In the genomic region with DNA sequence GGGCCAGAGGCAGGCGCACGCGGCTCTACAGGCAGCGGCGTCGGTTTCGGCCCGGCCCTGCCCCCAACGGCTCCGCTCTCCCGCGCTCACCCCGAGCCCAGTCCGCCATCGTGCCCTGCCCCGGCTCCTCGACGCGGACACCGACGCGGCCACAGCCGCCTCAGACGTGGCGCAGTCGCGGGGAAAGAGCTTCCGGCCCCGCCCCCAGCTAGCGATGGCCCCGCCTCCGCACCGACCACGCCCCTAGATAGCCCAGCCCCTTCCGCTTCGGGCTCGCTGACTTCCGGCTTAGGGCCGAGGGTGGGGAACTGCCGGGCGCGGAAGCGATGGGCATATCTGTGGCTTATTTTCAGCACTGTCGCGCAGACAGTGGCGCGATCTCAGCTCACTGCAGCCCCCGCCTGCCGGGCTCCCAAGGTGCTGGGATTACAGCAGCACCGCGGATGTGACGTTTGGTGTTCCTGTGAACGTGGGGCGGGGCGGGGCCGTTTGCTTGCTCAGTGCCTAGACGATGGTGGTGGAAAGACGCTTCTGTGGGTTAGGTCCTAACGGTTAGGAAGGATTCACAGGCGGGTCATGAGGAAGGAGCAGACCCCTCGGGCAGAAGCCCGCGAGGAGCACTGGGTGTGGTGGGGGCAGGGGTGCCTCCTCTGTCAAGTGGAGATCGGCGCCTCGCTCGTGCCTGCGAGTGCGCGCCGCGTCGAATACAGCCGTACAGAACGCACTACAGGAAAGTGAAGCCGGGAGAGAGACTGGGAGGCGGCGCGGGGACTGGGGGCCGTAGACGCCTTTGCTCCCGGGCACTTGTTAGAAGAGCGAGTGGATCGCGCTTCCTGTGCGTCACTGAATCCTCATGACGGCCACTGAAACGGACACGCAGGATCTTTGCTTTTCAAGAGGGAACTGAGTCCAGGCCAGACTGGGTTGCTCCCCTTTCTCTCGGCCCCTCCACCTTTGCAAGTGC, we compare ENCODE assay signal across 8 cellular contexts. TPM values are rescaled to one million over a fixed set of nuclear protein-coding genes. Genes with fewer than 3 reads are reported as not detected.
DNase-seq lines count a peak whose midpoint lies in the region; ATAC-seq and TF ChIP-seq lines count a peak whose summit lies in the region.

A gene with protein sequence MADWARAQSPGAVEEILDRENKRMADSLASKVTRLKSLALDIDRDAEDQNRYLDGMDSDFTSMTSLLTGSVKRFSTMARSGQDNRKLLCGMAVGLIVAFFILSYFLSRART (minus strand): TSS at position 187 of the 964 bp plus-strand sequence. CDS start 78 bp downstream, at position 109.
RIC8A (plus strand) TSS at position 496 of the 964 bp plus-strand sequence. CDS start 1,147 bp downstream, outside the sequence.

- H3K27ac ChIP-seq in osteoblast (ENCODE audit: low read depth, low read length) (peak within 1 kb of the TSS; percentile 99), thoracic aorta (peak within 1 kb of the TSS; percentile 91 to 96)

- H2AFZ ChIP-seq in osteoblast (ENCODE audit: low read length), result peak within 1 kb of the TSS; percentile 53

- H4K20me1 ChIP-seq in osteoblast (ENCODE audit: insufficient read depth, low read length), result peaks cover 76% of the 10 kb centered on the region

- CTCF ChIA-PET in GM10248 (lab: Yijun Ruan, JAX), result interaction anchor here (0.8 to 1.7 kb wide), 7 partner anchors 9 to 241 kb away, joined by 3 to 8 read pairs (median 3); no protein-coding TSS in a partner anchor

- H3K36me3 ChIP-seq in osteoblast (ENCODE audit: insufficient read depth, low read length) (peaks cover 63% of the 10 kb centered on the region), thoracic aorta (peaks cover 35% of the 10 kb centered on the region)

- no peaks in the 10 kb centered on the region for H3K27me3 Mint-ChIP-seq in activated naive CD8-positive, alpha-beta T cell

- POLR2A ChIA-PET in GM10248 (lab: Yijun Ruan, JAX), result interaction anchor here (0.6 to 1.0 kb wide), 5 partner anchors 9 to 357 kb away, joined by 3 to 5 read pairs (median 3); no protein-coding TSS in a partner anchor

- DNase-seq in GM10248 (ENCODE audit: extremely low spot score) (peak; percentile 99), NCI-H1105 (lab: John Stamatoyannopoulos, UW) (peak; percentile 92), SKM-1 treated with dmso at 0.1 percent for 144 hours (lab: John Stamatoyannopoulos, UW; ENCODE audit: unreplicated experiment) (peak; percentile 97), glomerular visceral epithelial cell (ENCODE audit: extremely low spot score) (peak; percentile 96), osteoblast (ENCODE audit: insufficient read length, low spot score, missing footprints) (peak; percentile 99), thoracic aorta (ENCODE audit: low spot score) (peak; percentile 93)

- H3K9me3 ChIP-seq in osteoblast (ENCODE audit: low read depth, low read length) (no peaks in the 10 kb centered on the region), thoracic aorta (no peaks in the 10 kb centered on the region)

- peaks cover 3% of the 10 kb centered on the region for H3K36me3 Mint-ChIP-seq in activated naive CD8-positive, alpha-beta T cell

- ATAC-seq in HG02623 (IDR thresholded peaks at IDR 0.05; ENCODE audit: unreplicated experiment), result peak; percentile 68
- ATAC-seq in thoracic aorta (ENCODE audit: insufficient number of reproducible peaks, low FRiP score, low read depth), result peak; percentile 86

- peak within 1 kb of the TSS; percentile 99 for H3K4me3 ChIP-seq in osteoblast (ENCODE audit: insufficient read depth, low read length)
- H3K4me3 ChIP-seq in thoracic aorta, result peak within 1 kb of the TSS; percentile 98

- H3K27ac Mint-ChIP-seq in activated naive CD8-positive, alpha-beta T cell, result peak within 1 kb of the TSS; percentile 99

- peak within 1 kb of the TSS; percentile 90 for H3K4me2 ChIP-seq in osteoblast (ENCODE audit: insufficient read depth, low read length)

- peak within 1 kb of the TSS; percentile 100 for H3K4me3 Mint-ChIP-seq in activated naive CD8-positive, alpha-beta T cell

- TF ChIP-seq CTCF in GM10248 (IDR thresholded peaks at IDR 0.05; ENCODE audit: control extremely low read depth, extremely low read depth, low read depth, missing control alignments) (no peak), osteoblast (IDR thresholded peaks at IDR 0.05; ENCODE audit: extremely low read depth, low read depth, low read length) (no peak), thoracic aorta (IDR thresholded peaks at IDR 0.05) (no peak)

- H3K9me3 Mint-ChIP-seq in activated naive CD8-positive, alpha-beta T cell (ENCODE audit: low read depth), result no peaks in the 10 kb centered on the region

- peaks cover 42% of the 10 kb centered on the region for H3K4me1 Mint-ChIP-seq in activated naive CD8-positive, alpha-beta T cell (ENCODE audit: low read depth)

- H3K27me3 ChIP-seq in osteoblast (ENCODE audit: insufficient read depth, low read length) (no peaks in the 10 kb centered on the region), thoracic aorta (replicated peaks; ENCODE audit: insufficient read depth) (no peaks in the 10 kb centered on the region)

- H3K79me2 ChIP-seq in osteoblast (ENCODE audit: insufficient read depth, low read length), result peaks cover 90% of the 10 kb centered on the region

- peaks cover 33% of the 10 kb centered on the region for H3K4me1 ChIP-seq in osteoblast (ENCODE audit: insufficient read depth, low read length)
- peaks cover 30 to 62% of the 10 kb centered on the region in 2 donors for H3K4me1 ChIP-seq in thoracic aorta (ENCODE audit: control insufficient read depth in 1 of 2, low read depth in 2 of 2)

RNA-seq across cellular contexts. Expression of the first gene that starts in this region (rescaled TPM):
- 24.6 and 25.6 TPM in 2 replicates for total RNA-seq in osteoblast
- 10 to 100 TPM; 38.7 to 42.7 TPM for total RNA-seq in thoracic aorta

RNA-seq across cellular contexts. Expression of gene RIC8A, which starts in this region (rescaled TPM):
- total RNA-seq in osteoblast (128 and 134 TPM in 2 replicates), thoracic aorta (100 to 1,000 TPM in 1 of 2 donors, 10 to 100 TPM in 1; 79.4 to 102 TPM)

Comparison
In these comparisons a context has a peak if more than half of its experiments do, and no peak if none do; other contexts are left out.
1. Peak in every context shown above with its lines: DNase-seq, ATAC-seq, H3K4me3 ChIP-seq and H3K27ac ChIP-seq.